13 cellular contexts compared by ENCODE assay signal in genomic region chr3:141306922-141307321, GRCh38.
DNase-seq lines count a peak whose midpoint lies in the region; ATAC-seq and TF ChIP-seq lines count a peak whose summit lies in the region.
"Had no signal": no experiment of that assay in that cellular context is flagged by ENCODE, and none has a peak within 500 bp of the region (broad histone marks: within the 10 kb centered on the region; RNA-seq: fewer than 3 reads in every experiment).

No MANE protein-coding gene starts in this region.

- peak; percentile 2 for ATAC-seq in activated naive CD8-positive, alpha-beta T cell treated with anti-CD3 and anti-CD28 coated beads, Interleukin-2, amount 50 U/mL, for 24 hours
- ATAC-seq in HG02610 (IDR thresholded peaks at IDR 0.05; ENCODE audit: unreplicated experiment) (no peak), GM21529 (IDR thresholded peaks at IDR 0.05; ENCODE audit: unreplicated experiment) (no peak)

- no peaks in the 10 kb centered on the region for H3K27me3 Mint-ChIP-seq in activated naive CD8-positive, alpha-beta T cell treated with anti-CD3 and anti-CD28 coated beads, Interleukin-2, amount 50 U/mL, for 24 hours
- H3K27me3 Mint-ChIP-seq in nephron progenitor cell (ENCODE audit: low read depth, poor library complexity) = peaks cover 8% of the 10 kb centered on the region

- H3K36me3 Mint-ChIP-seq in activated naive CD8-positive, alpha-beta T cell treated with anti-CD3 and anti-CD28 coated beads, Interleukin-2, amount 50 U/mL, for 24 hours (ENCODE audit: low read depth) = peaks cover 4% of the 10 kb centered on the region
- no peaks in the 10 kb centered on the region for H3K36me3 Mint-ChIP-seq in nephron progenitor cell (ENCODE audit: low read depth)

- peak overlapping the region; percentile 50 for H3K4me3 Mint-ChIP-seq in activated naive CD8-positive, alpha-beta T cell treated with anti-CD3 and anti-CD28 coated beads, Interleukin-2, amount 50 U/mL, for 24 hours
- H3K4me3 Mint-ChIP-seq in nephron progenitor cell = no peak overlapping the region

- peak; percentile 20 for DNase-seq in stimulated activated CD4-positive, alpha-beta T cell treated with anti-CD3 and anti-CD28 coated beads, Interleukin-15, amount 100 ng/mL, for 24 hours
- no peak for DNase-seq in stimulated activated CD4-positive, alpha-beta T cell treated with anti-CD3 and anti-CD28 coated beads, Interleukin-2, amount 100 ng/mL, for 24 hours
- DNase-seq in T-helper 1 cell = peak in 3 of 5 donors; percentile 6 to 66 (median 22)
- DNase-seq in activated naive CD8-positive, alpha-beta T cell treated with anti-CD3 and anti-CD28 coated beads, Interleukin-2, amount 50 U/mL, for 24 hours = no peak
- DNase-seq in superior temporal gyrus (ENCODE audit: extremely low spot score) = peak; percentile 6
- no peak for DNase-seq in nephron progenitor cell
- DNase-seq: amniotic stem cell, NCI-H2081, NCI-H69, RPMI8226, uterus had no signal

- no peak for TF ChIP-seq CTCF in nephron progenitor cell (IDR thresholded peaks at IDR 0.05)

- peaks cover 49% of the 10 kb centered on the region for H3K4me1 Mint-ChIP-seq in activated naive CD8-positive, alpha-beta T cell treated with anti-CD3 and anti-CD28 coated beads, Interleukin-2, amount 50 U/mL, for 24 hours
- H3K4me1 Mint-ChIP-seq in nephron progenitor cell = peaks cover 17% of the 10 kb centered on the region

- H3K9me3 Mint-ChIP-seq in activated naive CD8-positive, alpha-beta T cell treated with anti-CD3 and anti-CD28 coated beads, Interleukin-2, amount 50 U/mL, for 24 hours = no peaks in the 10 kb centered on the region
- no peaks in the 10 kb centered on the region for H3K9me3 Mint-ChIP-seq in nephron progenitor cell

- H3K27ac Mint-ChIP-seq in activated naive CD8-positive, alpha-beta T cell treated with anti-CD3 and anti-CD28 coated beads, Interleukin-2, amount 50 U/mL, for 24 hours = peak overlapping the region; percentile 70
- no peak overlapping the region for H3K27ac Mint-ChIP-seq in nephron progenitor cell

Comparison
In these comparisons a context has a peak if more than half of its experiments do, and no peak if none do; other contexts are left out.
1. DNase-seq: peak in stimulated activated CD4-positive, alpha-beta T cell treated with anti-CD3 and anti-CD28 coated beads, Interleukin-15, amount 100 ng/mL, for 24 hours (single experiment), T-helper 1 cell (3 of 5) and superior temporal gyrus (single experiment); none in stimulated activated CD4-positive, alpha-beta T cell treated with anti-CD3 and anti-CD28 coated beads, Interleukin-2, amount 100 ng/mL, for 24 hours (0 of 2), activated naive CD8-positive, alpha-beta T cell treated with anti-CD3 and anti-CD28 coated beads, Interleukin-2, amount 50 U/mL, for 24 hours (single experiment) and nephron progenitor cell (single experiment).